17 cellular contexts compared by ENCODE assay signal in the genomic region with DNA sequence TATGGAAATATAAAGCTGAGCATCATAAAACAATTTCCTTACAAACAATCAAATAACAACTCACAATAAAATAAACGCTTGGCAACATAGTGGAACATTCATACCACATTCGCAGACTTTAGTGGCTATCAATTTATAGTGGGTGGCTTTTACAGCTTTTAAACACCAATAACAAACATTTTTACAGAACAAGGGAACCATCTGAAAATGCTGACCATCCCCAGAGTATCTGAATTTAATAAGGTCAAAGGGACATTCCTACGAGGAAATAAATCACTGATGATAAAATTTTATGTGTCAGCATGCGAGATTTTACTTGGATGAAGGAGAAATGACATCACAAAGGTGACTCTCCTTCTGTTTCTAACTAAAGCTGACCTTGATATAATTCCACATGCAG.
DNase-seq lines count a peak whose midpoint lies in the region; ATAC-seq and TF ChIP-seq lines count a peak whose summit lies in the region.
"Had no signal": no experiment of that assay in that cellular context is flagged by ENCODE, and none has a peak within 500 bp of the region (broad histone marks: within the 10 kb centered on the region; RNA-seq: fewer than 3 reads in every experiment).

No MANE protein-coding gene starts in this region.

- H3K9me3 Mint-ChIP-seq in HFFc6, result no peaks in the 10 kb centered on the region
- H3K9me3 Mint-ChIP-seq in activated CD8-positive, alpha-beta T cell treated with anti-CD3 and anti-CD28 coated beads, Interleukin-2, amount 10 ng/mL, durations not matched to agents 7 days and 5 days (ENCODE audit: insufficient read depth), result no peaks in the 10 kb centered on the region
- H3K9me3 Mint-ChIP-seq: CD4-positive, alpha-beta memory T cell; IgD-negative memory B cell had no signal

- H3K9ac ChIP-seq in colonic mucosa (ENCODE audit: low read depth in 2 of 2, low read length in 2 of 2), result no peak overlapping the region

- TF ChIP-seq POLR2A in body of pancreas (IDR thresholded peaks at IDR 0.05), result no peak

- POLR2A ChIA-PET in activated CD8-positive, alpha-beta T cell treated with anti-CD3 and anti-CD28 coated beads, Interleukin-2, amount 10 ng/mL, durations not matched to agents 7 days and 5 days (lab: Charles Lee), result no interaction called here

- H3K4me1 Mint-ChIP-seq in HFFc6 (ENCODE audit: low read depth), result peaks cover 71% of the 10 kb centered on the region
- no peaks in the 10 kb centered on the region for H3K4me1 Mint-ChIP-seq in activated CD8-positive, alpha-beta T cell treated with anti-CD3 and anti-CD28 coated beads, Interleukin-2, amount 10 ng/mL, durations not matched to agents 7 days and 5 days (ENCODE audit: low read depth)
- H3K4me1 Mint-ChIP-seq: CD4-positive, alpha-beta memory T cell; IgD-negative memory B cell had no signal

- H3K4me3 ChIP-seq in colonic mucosa (no peak overlapping the region), body of pancreas (no peak overlapping the region)
- H3K4me3 ChIP-seq: A549 had no signal

- TF ChIP-seq CTCF in HFFc6 (IDR thresholded peaks at IDR 0.05) (no peak), colonic mucosa (IDR thresholded peaks at IDR 0.05) (no peak), body of pancreas (IDR thresholded peaks at IDR 0.05) (no peak)

- no peaks in the 10 kb centered on the region for H3K36me3 ChIP-seq in colonic mucosa
- peaks cover 0 to 3% of the 10 kb centered on the region in 2 donors for H3K36me3 ChIP-seq in body of pancreas (replicated peaks in 1 of 2; ENCODE audit: insufficient read depth in 1 of 2, low read depth in 2 of 2)

- WGBS in body of pancreas, 2 donors, result 38 to 51% methylated on average over 4 of the region's 4 CpGs

- H3K27ac ChIP-seq in colonic mucosa (peak overlapping the region; percentile 3), temporal lobe (ENCODE audit: low read depth, low read length) (peak overlapping the region; percentile 12), body of pancreas (no peak overlapping the region)
- H3K27ac ChIP-seq: A549, C4-2B had no signal

- H3K36me3 Mint-ChIP-seq in HFFc6 (ENCODE audit: low read depth), result peaks cover 24% of the 10 kb centered on the region
- no peaks in the 10 kb centered on the region for H3K36me3 Mint-ChIP-seq in activated CD8-positive, alpha-beta T cell treated with anti-CD3 and anti-CD28 coated beads, Interleukin-2, amount 10 ng/mL, durations not matched to agents 7 days and 5 days (ENCODE audit: low read depth)

- intact Hi-C loops in colonic mucosa (cut with DNase I), result no loop called here
- intact Hi-C loops in left colon (cut with DNase I, micrococcal nuclease), result no loop called here
- intact Hi-C loops in body of pancreas (cut with DNase I), result no loop called here

- H3K9me3 ChIP-seq in colonic mucosa (no peaks in the 10 kb centered on the region), body of pancreas (no peaks in the 10 kb centered on the region)
- H3K9me3 ChIP-seq: A549, BE2C had no signal

- H3K4me3 Mint-ChIP-seq in HFFc6, result no peak overlapping the region
- no peak overlapping the region for H3K4me3 Mint-ChIP-seq in activated CD8-positive, alpha-beta T cell treated with anti-CD3 and anti-CD28 coated beads, Interleukin-2, amount 10 ng/mL, durations not matched to agents 7 days and 5 days
- H3K4me3 Mint-ChIP-seq: CD4-positive, alpha-beta memory T cell; IgD-negative memory B cell had no signal

- peak overlapping the region; percentile 44 for H3K27ac Mint-ChIP-seq in HFFc6
- no peak overlapping the region for H3K27ac Mint-ChIP-seq in activated CD8-positive, alpha-beta T cell treated with anti-CD3 and anti-CD28 coated beads, Interleukin-2, amount 10 ng/mL, durations not matched to agents 7 days and 5 days
- H3K27ac Mint-ChIP-seq: CD4-positive, alpha-beta memory T cell had no signal

- CTCF ChIA-PET in activated CD8-positive, alpha-beta T cell treated with anti-CD3 and anti-CD28 coated beads, Interleukin-2, amount 10 ng/mL, durations not matched to agents 7 days and 5 days (lab: Charles Lee), result interaction anchor here (0.6 kb wide), 1 partner anchor 44 kb away, joined by 3 read pairs; no protein-coding TSS in a partner anchor

- H3K27me3 Mint-ChIP-seq in HFFc6 (ENCODE audit: insufficient read depth), result no peaks in the 10 kb centered on the region
- H3K27me3 Mint-ChIP-seq in activated CD8-positive, alpha-beta T cell treated with anti-CD3 and anti-CD28 coated beads, Interleukin-2, amount 10 ng/mL, durations not matched to agents 7 days and 5 days (ENCODE audit: low read depth), result no peaks in the 10 kb centered on the region
- H3K27me3 Mint-ChIP-seq: CD4-positive, alpha-beta memory T cell; IgD-negative memory B cell had no signal

- DNase-seq in HFFc6, result no peak
- DNase-seq in colonic mucosa, result no peak
- DNase-seq in left colon, result no peak
- DNase-seq in body of pancreas, result no peak
- DNase-seq in activated CD8-positive, alpha-beta T cell treated with anti-CD3 and anti-CD28 coated beads, Interleukin-2, amount 10 ng/mL, durations not matched to agents 7 days and 5 days, result no peak
- no peak for DNase-seq in NOMO-1 (lab: John Stamatoyannopoulos, UW; ENCODE audit: unreplicated experiment in 2 of 2)
- DNase-seq: BE2C; CD4-positive, alpha-beta memory T cell; DMS153; DMS79 treated with DMSO at 0.1 percent for 48 hours; EL; HCEC 1CT had no signal

- H3K4me1 ChIP-seq in colonic mucosa, result no peaks in the 10 kb centered on the region
- H3K4me1 ChIP-seq in body of pancreas, result peaks cover 9% of the 10 kb centered on the region
- H3K4me1 ChIP-seq: A549 had no signal

- ATAC-seq in left colon, result peak; percentile 78
- ATAC-seq in body of pancreas, result no peak
- no peak for ATAC-seq in activated CD8-positive, alpha-beta T cell treated with anti-CD3 and anti-CD28 coated beads, Interleukin-2, amount 10 ng/mL, durations not matched to agents 7 days and 5 days
- ATAC-seq in GM19324 (IDR thresholded peaks at IDR 0.05; ENCODE audit: low FRiP score, unreplicated experiment), result no peak
- ATAC-seq: A549 had no signal

- H3K27me3 ChIP-seq in colonic mucosa, result no peaks in the 10 kb centered on the region
- H3K27me3 ChIP-seq in body of pancreas, result no peaks in the 10 kb centered on the region
- H3K27me3 ChIP-seq: BE2C had no signal

Comparison
In these comparisons a context has a peak if more than half of its experiments do, and no peak if none do; other contexts are left out.
1. H3K27ac ChIP-seq: peak in colonic mucosa (single experiment) and temporal lobe (single experiment); none in body of pancreas (0 of 4).